32 cellular contexts compared by ENCODE assay signal in genomic region chr1:159468321-159468720, GRCh38. TPM values are rescaled to one million over a fixed set of nuclear protein-coding genes. Genes with fewer than 3 reads are reported as not detected.
"Had no signal": no experiment of that assay in that cellular context is flagged by ENCODE, and none has a peak within 500 bp of the region (broad histone marks: within the 10 kb centered on the region; RNA-seq: fewer than 3 reads in every experiment).

No MANE protein-coding gene starts in this region.

- H3K4me3 ChIP-seq: ascending aorta, Peyer's patch had no signal

- ATAC-seq: activated CD8-positive, alpha-beta T cell treated with anti-CD3 and anti-CD28 coated beads for 36 hours; activated T-cell treated with anti-CD3 and anti-CD28 coated beads, Interleukin-2, amount 50 U/mL, for 72 hours; activated T-helper 17 cell treated with anti-CD3 and anti-CD28 coated beads, Interleukin-2, amount 50 U/mL, for 72 hours; PC-3 had no signal

- H3K27me3 ChIP-seq: ascending aorta, Peyer's patch had no signal

- H3K9me3 ChIP-seq: ascending aorta, Peyer's patch had no signal

- H3K36me3 ChIP-seq: ascending aorta, Peyer's patch had no signal

- DNase-seq: activated CD4-positive, alpha-beta T cell treated with anti-CD3 and anti-CD28 coated beads, Interleukin-2, amount 10 ng/mL, durations not matched to agents 24 days and 14 days; activated CD4-positive, alpha-beta T cell treated with anti-CD3 and anti-CD28 coated beads, Interleukin-2, amount 50 U/mL, for 4 hours; activated CD8-positive, alpha-beta T cell treated with anti-CD3 and anti-CD28 coated beads for 36 hours; activated effector memory CD4-positive, alpha-beta T cell treated with anti-CD3 and anti-CD28 coated beads, Interleukin-2, amount 50 U/mL, for 16 hours; activated naive CD4-positive, alpha-beta T cell treated with Interleukin-2 at 50 U/mL for 16 hours; activated naive CD8-positive, alpha-beta T cell treated with anti-CD3 and anti-CD28 coated beads, Interleukin-2, amount 10 ng/mL, durations not matched to agents 7 days and 5 days; activated T-cell treated with anti-CD3 and anti-CD28 coated beads, Interleukin-2, amount 50 U/mL, for 1 hour; activated T-cell treated with anti-CD3 and anti-CD28 coated beads, Interleukin-2, amount 50 U/mL, for 72 hours; amygdala; cerebellar nuclear complex; Karpas-422; MM.1S; MV-4-11; NCI-H1092 treated with DMSO at 0.1 percent for 48 hours; NCI-H1417; NCI-H146; NCI-H187; NCI-H2029 treated with DMSO at 0.1 percent for 48 hours; NCI-H2107; NCI-H2171; NCI-H510A; NCI-H526; NCI-H748 treated with DMSO at 0.1 percent for 48 hours; NK-92 treated with Interleukin-12 subunit alpha and Interleukin-12 subunit beta, amount 100 ng/mL, for 24 hours; PC-3; Peyer's patch; RPMI8226; SIG-M5 had no signal

- H3K27ac ChIP-seq: ascending aorta, Peyer's patch had no signal

- H3K4me1 ChIP-seq: ascending aorta, Peyer's patch had no signal

RNA-seq across cellular contexts. Expression of gene OR10J1, which starts 28.8 kb away (rescaled TPM):
- total RNA-seq: activated CD4-positive, alpha-beta T cell treated with anti-CD3 and anti-CD28 coated beads, Interleukin-2, amount 10 ng/mL, durations not matched to agents 24 days and 14 days; activated CD8-positive, alpha-beta memory T cell treated with anti-CD3 and anti-CD28 coated beads for 36 hours; activated CD8-positive, alpha-beta T cell treated with anti-CD3 and anti-CD28 coated beads for 36 hours; activated naive CD8-positive, alpha-beta T cell treated with anti-CD3 and anti-CD28 coated beads, Interleukin-2, amount 10 ng/mL, durations not matched to agents 7 days and 5 days; activated T-cell treated with anti-CD3 and anti-CD28 coated beads, Interleukin-2, amount 50 U/mL, for 72 hours; activated T-helper 17 cell treated with anti-CD3 and anti-CD28 coated beads, Interleukin-2, amount 50 U/mL, for 72 hours; ascending aorta; PC-3; Peyer's patch had no signal
- polyA plus RNA-seq: adipose tissue had no signal

RNA-seq across cellular contexts. Expression of gene OR10J4, which starts 36.3 kb away (rescaled TPM):
- total RNA-seq: activated CD4-positive, alpha-beta T cell treated with anti-CD3 and anti-CD28 coated beads, Interleukin-2, amount 10 ng/mL, durations not matched to agents 24 days and 14 days; activated CD8-positive, alpha-beta memory T cell treated with anti-CD3 and anti-CD28 coated beads for 36 hours; activated CD8-positive, alpha-beta T cell treated with anti-CD3 and anti-CD28 coated beads for 36 hours; activated naive CD8-positive, alpha-beta T cell treated with anti-CD3 and anti-CD28 coated beads, Interleukin-2, amount 10 ng/mL, durations not matched to agents 7 days and 5 days; activated T-cell treated with anti-CD3 and anti-CD28 coated beads, Interleukin-2, amount 50 U/mL, for 72 hours; activated T-helper 17 cell treated with anti-CD3 and anti-CD28 coated beads, Interleukin-2, amount 50 U/mL, for 72 hours; ascending aorta; PC-3; Peyer's patch had no signal
- polyA plus RNA-seq: adipose tissue had no signal
